28 cellular contexts compared by ENCODE assay signal in genomic region chr12:131176926-131177325, GRCh38.
"Had no signal": no experiment of that assay in that cellular context is flagged by ENCODE, and none has a peak within 500 bp of the region (broad histone marks: within the 10 kb centered on the region; RNA-seq: fewer than 3 reads in every experiment).

No MANE protein-coding gene starts in this region.

- H3K27ac ChIP-seq: brain microvascular endothelial cell, coronary artery, dorsolateral prefrontal cortex, foreskin keratinocyte, gastrocnemius medialis had no signal

- DNase-seq: activated CD4-positive, alpha-beta T cell treated with anti-CD3 and anti-CD28 coated beads for 36 hours; activated CD4-positive, CD25-positive, alpha-beta regulatory T cell; activated CD4-positive, CD25-positive, alpha-beta regulatory T cell treated with anti-CD3 and anti-CD28 coated beads, Interleukin-2, amount 50 U/mL, for 72 hours; activated CD8-positive, alpha-beta memory T cell treated with anti-CD3 and anti-CD28 coated beads for 24 hours; activated CD8-positive, alpha-beta T cell treated with anti-CD3 and anti-CD28 coated beads for 36 hours; activated gamma-delta T cell treated with Interleukin-2 at 50 U/mL for 16 hours; activated naive CD4-positive, alpha-beta T cell treated with anti-CD3 and anti-CD28 coated beads, Interleukin-2, amount 50 U/mL, for 16 hours; activated naive CD4-positive, alpha-beta T cell treated with Interleukin-2 at 50 U/mL for 16 hours; activated T-cell treated with anti-CD3 and anti-CD28 coated beads, Interleukin-2, amount 50 U/mL, for 48 hours; amniotic stem cell; anterior cingulate cortex; brain microvascular endothelial cell; dorsolateral prefrontal cortex; effector memory CD4-positive, alpha-beta T cell; endodermal cell; foreskin keratinocyte; gastrocnemius medialis; glutamatergic neuron; T-helper 2 cell had no signal

- H3K36me3 Mint-ChIP-seq: activated naive CD8-positive, alpha-beta T cell had no signal

- ATAC-seq: activated CD4-positive, alpha-beta T cell treated with anti-CD3 and anti-CD28 coated beads for 36 hours; activated CD8-positive, alpha-beta T cell treated with anti-CD3 and anti-CD28 coated beads for 36 hours; esophagus mucosa; foreskin keratinocyte; gastrocnemius medialis had no signal

- FAIRE-seq: astrocyte had no signal

- H3K36me3 ChIP-seq: brain microvascular endothelial cell, gastrocnemius medialis had no signal

- H3K27ac Mint-ChIP-seq: activated CD4-positive, alpha-beta T cell treated with anti-CD3 and anti-CD28 coated beads for 36 hours; activated CD4-positive, alpha-beta T cell treated with anti-CD3 and anti-CD28 coated beads, Interleukin-2, amount 10 ng/mL, durations not matched to agents 24 days and 14 days; activated CD8-positive, alpha-beta T cell treated with anti-CD3 and anti-CD28 coated beads for 36 hours; activated naive CD8-positive, alpha-beta T cell; activated T-helper 1 cell treated with anti-CD3 and anti-CD28 coated beads, Interleukin-12 subunit alpha, Interleukin-12 subunit beta, Interleukin-2, Interleukin-4 antibody, amounts not matched to agents 30 ng/mL and 10 ng/mL and 1 ng/mL, durations not matched to agents 14 hours and 24 hours and 36 hours; activated T-helper 2 cell treated with anti-CD3 and anti-CD28 coated beads, Interferon-gamma antibody, Interleukin-2, Interleukin-4, amounts not matched to agents 10 μg/mL and 5 μg/mL and 100 μg/mL, durations not matched to agents 14 hours and 24 hours and 36 hours; dendritic cell treated with granulocyte-macrophage colony-stimulating factor and Interleukin-4, amounts not matched to agents 40 ng/mL and 50 ng/mL, for 4 days; endodermal cell had no signal

- H3K27me3 ChIP-seq: brain microvascular endothelial cell, foreskin keratinocyte had no signal

- H3K4me3 Mint-ChIP-seq: activated CD4-positive, alpha-beta T cell treated with anti-CD3 and anti-CD28 coated beads for 36 hours; activated CD4-positive, alpha-beta T cell treated with anti-CD3 and anti-CD28 coated beads, Interleukin-2, amount 10 ng/mL, durations not matched to agents 24 days and 14 days; activated CD8-positive, alpha-beta T cell treated with anti-CD3 and anti-CD28 coated beads for 36 hours; activated naive CD8-positive, alpha-beta T cell; activated T-helper 1 cell treated with anti-CD3 and anti-CD28 coated beads, Interleukin-12 subunit alpha, Interleukin-12 subunit beta, Interleukin-2, Interleukin-4 antibody, amounts not matched to agents 30 ng/mL and 10 ng/mL and 1 ng/mL, durations not matched to agents 14 hours and 24 hours and 36 hours; central memory CD8-positive, alpha-beta T cell; dendritic cell treated with granulocyte-macrophage colony-stimulating factor and Interleukin-4, amounts not matched to agents 40 ng/mL and 50 ng/mL, for 4 days; endodermal cell had no signal

- H3K4me3 ChIP-seq: coronary artery, dorsolateral prefrontal cortex, gastrocnemius medialis had no signal

- H3K9me3 ChIP-seq: gastrocnemius medialis had no signal

- H3K4me1 Mint-ChIP-seq: activated CD4-positive, alpha-beta T cell treated with anti-CD3 and anti-CD28 coated beads for 36 hours; activated CD4-positive, alpha-beta T cell treated with anti-CD3 and anti-CD28 coated beads, Interleukin-2, amount 10 ng/mL, durations not matched to agents 24 days and 14 days; central memory CD8-positive, alpha-beta T cell; endodermal cell had no signal

- H3K4me1 ChIP-seq: foreskin keratinocyte, gastrocnemius medialis had no signal
